In the genomic region with DNA sequence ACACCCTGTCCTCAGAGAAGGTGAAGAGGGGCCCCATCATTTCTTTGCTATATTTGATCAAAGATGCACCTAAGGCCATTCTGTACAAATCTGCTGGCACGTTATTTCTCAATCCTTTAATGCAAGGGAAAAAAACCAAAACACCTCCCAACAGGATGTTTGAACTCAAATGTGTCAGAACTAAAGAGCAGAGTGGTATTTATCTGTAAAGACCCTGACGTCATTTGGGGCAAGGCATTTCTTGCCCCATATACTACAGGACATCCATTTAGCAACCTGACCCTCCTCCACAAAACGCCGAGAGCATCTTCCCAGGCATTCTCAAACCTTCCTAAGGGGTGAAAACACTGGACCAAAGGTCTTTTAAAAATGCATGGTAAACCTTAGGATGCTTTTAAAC, we compare ENCODE assay signal across 2 cellular contexts.
TF ChIP-seq lines count a peak whose summit lies in the region.

No MANE protein-coding gene starts in this region.

TF ChIP-seq in A549, 52 proteins besides CTCF, POLR2A, EP300 and RAD21 (continues in another document):
- TF ChIP-seq CBX2 (IDR thresholded peaks at IDR 0.05; ENCODE audit: borderline replicate concordance, low read depth): no peak
- no peak for TF ChIP-seq POLR2AphosphoS2 (conservative IDR thresholded peaks at IDR 0.05; ENCODE audit: low read length)
- TF ChIP-seq MYC (IDR thresholded peaks at IDR 0.05; ENCODE audit: borderline replicate concordance, low read length): no peak
- TF ChIP-seq TP53 (CRISPR knock-in tag; IDR thresholded peaks at IDR 0.05): no peak
- peak; percentile 17 for TF ChIP-seq MAFK (IDR thresholded peaks at IDR 0.05; ENCODE audit: partially characterized antibody)
- no peak for TF ChIP-seq MAZ (IDR thresholded peaks at IDR 0.05; ENCODE audit: borderline replicate concordance, low read depth, low read length)
- TF ChIP-seq FOSL2 (IDR thresholded peaks at IDR 0.05): no peak
- peak; percentile 79 for TF ChIP-seq FOSL2 (CRISPR knock-in tag; IDR thresholded peaks at IDR 0.05)
- TF ChIP-seq ZNF302 (CRISPR knock-in tag; IDR thresholded peaks at IDR 0.05): no peak
- no peak for TF ChIP-seq ZSCAN20 (CRISPR knock-in tag; IDR thresholded peaks at IDR 0.05)
- TF ChIP-seq HEYL (CRISPR knock-in tag; IDR thresholded peaks at IDR 0.05): no peak
- no peak for TF ChIP-seq KDM5A (IDR thresholded peaks at IDR 0.05)
- TF ChIP-seq, protein P1, sequence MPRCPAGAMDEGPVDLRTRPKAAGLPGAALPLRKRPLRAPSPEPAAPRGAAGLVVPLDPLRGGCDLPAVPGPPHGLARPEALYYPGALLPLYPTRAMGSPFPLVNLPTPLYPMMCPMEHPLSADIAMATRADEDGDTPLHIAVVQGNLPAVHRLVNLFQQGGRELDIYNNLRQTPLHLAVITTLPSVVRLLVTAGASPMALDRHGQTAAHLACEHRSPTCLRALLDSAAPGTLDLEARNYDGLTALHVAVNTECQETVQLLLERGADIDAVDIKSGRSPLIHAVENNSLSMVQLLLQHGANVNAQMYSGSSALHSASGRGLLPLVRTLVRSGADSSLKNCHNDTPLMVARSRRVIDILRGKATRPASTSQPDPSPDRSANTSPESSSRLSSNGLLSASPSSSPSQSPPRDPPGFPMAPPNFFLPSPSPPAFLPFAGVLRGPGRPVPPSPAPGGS (IDR thresholded peaks at IDR 0.05): peak; percentile 54; the same call in 1 of the 3 replicates
- peak; percentile 25; the same call in 1 of the 3 replicates for TF ChIP-seq SMC3 (IDR thresholded peaks at IDR 0.05)
- no peak for TF ChIP-seq ZFP36 (IDR thresholded peaks at IDR 0.05; ENCODE audit: borderline replicate concordance, partially characterized antibody)
- TF ChIP-seq FOSB (CRISPR knock-in tag; IDR thresholded peaks at IDR 0.05): 0 out of 2 replicates have a peak, but pooled peaks have one; percentile 15
- TF ChIP-seq, protein P2, sequence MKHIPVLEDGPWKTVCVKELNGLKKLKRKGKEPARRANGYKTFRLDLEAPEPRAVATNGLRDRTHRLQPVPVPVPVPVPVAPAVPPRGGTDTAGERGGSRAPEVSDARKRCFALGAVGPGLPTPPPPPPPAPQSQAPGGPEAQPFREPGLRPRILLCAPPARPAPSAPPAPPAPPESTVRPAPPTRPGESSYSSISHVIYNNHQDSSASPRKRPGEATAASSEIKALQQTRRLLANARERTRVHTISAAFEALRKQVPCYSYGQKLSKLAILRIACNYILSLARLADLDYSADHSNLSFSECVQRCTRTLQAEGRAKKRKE (CRISPR knock-in tag; IDR thresholded peaks at IDR 0.05; ENCODE audit: low read depth): no peak; the same call in 1 of the 2 replicates
- no peak for TF ChIP-seq RFX5 (IDR thresholded peaks at IDR 0.05)
- peak; percentile 80 to 86 for TF ChIP-seq CEBPB (IDR thresholded peaks at IDR 0.05)
- no peak for TF ChIP-seq EHMT2 (IDR thresholded peaks at IDR 0.05; ENCODE audit: low read depth)
- no peak for TF ChIP-seq KDM1A (IDR thresholded peaks at IDR 0.05; ENCODE audit: low read depth)
- no peak for TF ChIP-seq CHD2 (IDR thresholded peaks at IDR 0.05; ENCODE audit: low read length, partially characterized antibody)
- no peak for TF ChIP-seq NFE2L2 (conservative IDR thresholded peaks at IDR 0.05; ENCODE audit: low read length)
- no peak for TF ChIP-seq HOXB13 (CRISPR knock-in tag; IDR thresholded peaks at IDR 0.05; ENCODE audit: low read depth)
- no peak for TF ChIP-seq RCOR1 (IDR thresholded peaks at IDR 0.05; ENCODE audit: low read depth, low read length)
- TF ChIP-seq GATA3 (IDR thresholded peaks at IDR 0.05; ENCODE audit: borderline replicate concordance): peak; percentile 61
- peak; percentile 69 for TF ChIP-seq JUNB (IDR thresholded peaks at IDR 0.05)
- TF ChIP-seq, protein P3, sequence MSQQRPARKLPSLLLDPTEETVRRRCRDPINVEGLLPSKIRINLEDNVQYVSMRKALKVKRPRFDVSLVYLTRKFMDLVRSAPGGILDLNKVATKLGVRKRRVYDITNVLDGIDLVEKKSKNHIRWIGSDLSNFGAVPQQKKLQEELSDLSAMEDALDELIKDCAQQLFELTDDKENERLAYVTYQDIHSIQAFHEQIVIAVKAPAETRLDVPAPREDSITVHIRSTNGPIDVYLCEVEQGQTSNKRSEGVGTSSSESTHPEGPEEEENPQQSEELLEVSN (IDR thresholded peaks at IDR 0.05; ENCODE audit: borderline replicate concordance, low read depth): no peak
- no peak for TF ChIP-seq HDAC2 (IDR thresholded peaks at IDR 0.05)
- TF ChIP-seq, protein P4, sequence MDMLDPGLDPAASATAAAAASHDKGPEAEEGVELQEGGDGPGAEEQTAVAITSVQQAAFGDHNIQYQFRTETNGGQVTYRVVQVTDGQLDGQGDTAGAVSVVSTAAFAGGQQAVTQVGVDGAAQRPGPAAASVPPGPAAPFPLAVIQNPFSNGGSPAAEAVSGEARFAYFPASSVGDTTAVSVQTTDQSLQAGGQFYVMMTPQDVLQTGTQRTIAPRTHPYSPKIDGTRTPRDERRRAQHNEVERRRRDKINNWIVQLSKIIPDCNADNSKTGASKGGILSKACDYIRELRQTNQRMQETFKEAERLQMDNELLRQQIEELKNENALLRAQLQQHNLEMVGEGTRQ (IDR thresholded peaks at IDR 0.05): no peak
- no peak for TF ChIP-seq TFCP2L1 (CRISPR knock-in tag; IDR thresholded peaks at IDR 0.05)
- no peak for TF ChIP-seq EHF (CRISPR knock-in tag; IDR thresholded peaks at IDR 0.05)
- no peak for TF ChIP-seq ZC3H11A (IDR thresholded peaks at IDR 0.05)
- TF ChIP-seq, protein P5, sequence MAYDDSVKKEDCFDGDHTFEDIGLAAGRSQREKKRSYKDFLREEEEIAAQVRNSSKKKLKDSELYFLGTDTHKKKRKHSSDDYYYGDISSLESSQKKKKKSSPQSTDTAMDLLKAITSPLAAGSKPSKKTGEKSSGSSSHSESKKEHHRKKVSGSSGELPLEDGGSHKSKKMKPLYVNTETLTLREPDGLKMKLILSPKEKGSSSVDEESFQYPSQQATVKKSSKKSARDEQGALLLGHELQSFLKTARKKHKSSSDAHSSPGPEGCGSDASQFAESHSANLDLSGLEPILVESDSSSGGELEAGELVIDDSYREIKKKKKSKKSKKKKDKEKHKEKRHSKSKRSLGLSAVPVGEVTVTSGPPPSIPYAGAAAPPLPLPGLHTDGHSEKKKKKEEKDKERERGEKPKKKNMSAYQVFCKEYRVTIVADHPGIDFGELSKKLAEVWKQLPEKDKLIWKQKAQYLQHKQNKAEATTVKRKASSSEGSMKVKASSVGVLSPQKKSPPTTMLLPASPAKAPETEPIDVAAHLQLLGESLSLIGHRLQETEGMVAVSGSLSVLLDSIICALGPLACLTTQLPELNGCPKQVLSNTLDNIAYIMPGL (CRISPR knock-in tag; IDR thresholded peaks at IDR 0.05; ENCODE audit: borderline replicate concordance): no peak
- no peak for TF ChIP-seq NPAS2 (CRISPR knock-in tag; IDR thresholded peaks at IDR 0.05; ENCODE audit: borderline replicate concordance)
- TF ChIP-seq FOXS1 (CRISPR knock-in tag; IDR thresholded peaks at IDR 0.05): no peak
- no peak for TF ChIP-seq BHLHE40 (IDR thresholded peaks at IDR 0.05; ENCODE audit: low read depth, low read length)

TF ChIP-seq in HCT116, 20 proteins besides CTCF, POLR2A, EP300 and RAD21:
- TF ChIP-seq, protein P6, sequence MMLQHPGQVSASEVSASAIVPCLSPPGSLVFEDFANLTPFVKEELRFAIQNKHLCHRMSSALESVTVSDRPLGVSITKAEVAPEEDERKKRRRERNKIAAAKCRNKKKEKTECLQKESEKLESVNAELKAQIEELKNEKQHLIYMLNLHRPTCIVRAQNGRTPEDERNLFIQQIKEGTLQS (IDR thresholded peaks at IDR 0.05): no peak
- no peak for TF ChIP-seq EGR1 (IDR thresholded peaks at IDR 0.05; ENCODE audit: low read depth)
- TF ChIP-seq FOSL1 (IDR thresholded peaks at IDR 0.05; ENCODE audit: low read depth): no peak
- no peak for TF ChIP-seq SIN3A (IDR thresholded peaks at IDR 0.05; ENCODE audit: low read depth)
- no peak for TF ChIP-seq CBX3 (IDR thresholded peaks at IDR 0.05; ENCODE audit: low read depth)
- no peak for TF ChIP-seq TCF7L2 (IDR thresholded peaks at IDR 0.05; ENCODE audit: borderline replicate concordance, extremely low read depth, insufficient read depth, insufficient read length)
- no peak for TF ChIP-seq ZNF274 (IDR thresholded peaks at IDR 0.05; ENCODE audit: low read depth, low read length)
- TF ChIP-seq, protein P7, sequence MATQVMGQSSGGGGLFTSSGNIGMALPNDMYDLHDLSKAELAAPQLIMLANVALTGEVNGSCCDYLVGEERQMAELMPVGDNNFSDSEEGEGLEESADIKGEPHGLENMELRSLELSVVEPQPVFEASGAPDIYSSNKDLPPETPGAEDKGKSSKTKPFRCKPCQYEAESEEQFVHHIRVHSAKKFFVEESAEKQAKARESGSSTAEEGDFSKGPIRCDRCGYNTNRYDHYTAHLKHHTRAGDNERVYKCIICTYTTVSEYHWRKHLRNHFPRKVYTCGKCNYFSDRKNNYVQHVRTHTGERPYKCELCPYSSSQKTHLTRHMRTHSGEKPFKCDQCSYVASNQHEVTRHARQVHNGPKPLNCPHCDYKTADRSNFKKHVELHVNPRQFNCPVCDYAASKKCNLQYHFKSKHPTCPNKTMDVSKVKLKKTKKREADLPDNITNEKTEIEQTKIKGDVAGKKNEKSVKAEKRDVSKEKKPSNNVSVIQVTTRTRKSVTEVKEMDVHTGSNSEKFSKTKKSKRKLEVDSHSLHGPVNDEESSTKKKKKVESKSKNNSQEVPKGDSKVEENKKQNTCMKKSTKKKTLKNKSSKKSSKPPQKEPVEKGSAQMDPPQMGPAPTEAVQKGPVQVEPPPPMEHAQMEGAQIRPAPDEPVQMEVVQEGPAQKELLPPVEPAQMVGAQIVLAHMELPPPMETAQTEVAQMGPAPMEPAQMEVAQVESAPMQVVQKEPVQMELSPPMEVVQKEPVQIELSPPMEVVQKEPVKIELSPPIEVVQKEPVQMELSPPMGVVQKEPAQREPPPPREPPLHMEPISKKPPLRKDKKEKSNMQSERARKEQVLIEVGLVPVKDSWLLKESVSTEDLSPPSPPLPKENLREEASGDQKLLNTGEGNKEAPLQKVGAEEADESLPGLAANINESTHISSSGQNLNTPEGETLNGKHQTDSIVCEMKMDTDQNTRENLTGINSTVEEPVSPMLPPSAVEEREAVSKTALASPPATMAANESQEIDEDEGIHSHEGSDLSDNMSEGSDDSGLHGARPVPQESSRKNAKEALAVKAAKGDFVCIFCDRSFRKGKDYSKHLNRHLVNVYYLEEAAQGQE (IDR thresholded peaks at IDR 0.05; ENCODE audit: low read depth): no peak
- TF ChIP-seq, protein P8, sequence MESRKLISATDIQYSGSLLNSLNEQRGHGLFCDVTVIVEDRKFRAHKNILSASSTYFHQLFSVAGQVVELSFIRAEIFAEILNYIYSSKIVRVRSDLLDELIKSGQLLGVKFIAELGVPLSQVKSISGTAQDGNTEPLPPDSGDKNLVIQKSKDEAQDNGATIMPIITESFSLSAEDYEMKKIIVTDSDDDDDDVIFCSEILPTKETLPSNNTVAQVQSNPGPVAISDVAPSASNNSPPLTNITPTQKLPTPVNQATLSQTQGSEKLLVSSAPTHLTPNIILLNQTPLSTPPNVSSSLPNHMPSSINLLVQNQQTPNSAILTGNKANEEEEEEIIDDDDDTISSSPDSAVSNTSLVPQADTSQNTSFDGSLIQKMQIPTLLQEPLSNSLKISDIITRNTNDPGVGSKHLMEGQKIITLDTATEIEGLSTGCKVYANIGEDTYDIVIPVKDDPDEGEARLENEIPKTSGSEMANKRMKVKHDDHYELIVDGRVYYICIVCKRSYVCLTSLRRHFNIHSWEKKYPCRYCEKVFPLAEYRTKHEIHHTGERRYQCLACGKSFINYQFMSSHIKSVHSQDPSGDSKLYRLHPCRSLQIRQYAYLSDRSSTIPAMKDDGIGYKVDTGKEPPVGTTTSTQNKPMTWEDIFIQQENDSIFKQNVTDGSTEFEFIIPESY (IDR thresholded peaks at IDR 0.05; ENCODE audit: extremely low read depth, insufficient replicate concordance, low read length): no peak
TF ChIP-seq in HCT116: peak in this region for 0.
